12 cellular contexts compared by ENCODE assay signal in the genomic region with DNA sequence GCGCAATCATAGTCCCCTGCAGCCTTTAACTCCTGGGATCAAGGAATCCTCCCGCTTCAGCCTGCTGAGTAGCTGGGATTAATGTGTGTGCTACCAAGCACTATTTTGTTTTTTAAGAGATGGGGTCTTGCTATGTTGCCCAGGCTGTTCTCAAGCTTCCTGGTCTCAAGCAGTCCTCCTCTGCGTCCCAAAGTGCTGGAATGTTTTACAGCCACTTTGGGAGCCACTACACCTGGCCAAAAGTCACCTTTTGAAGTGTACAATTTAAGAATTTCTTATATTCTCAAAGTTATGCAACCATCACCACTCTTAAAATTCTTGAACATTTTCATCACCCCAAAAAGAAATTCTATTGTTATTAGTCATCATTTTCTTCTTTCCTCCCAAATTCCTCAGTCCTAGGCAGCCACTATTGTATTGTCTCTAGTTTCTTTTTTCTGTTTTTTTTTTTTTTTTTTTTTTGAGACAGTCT. TPM values are rescaled to one million over a fixed set of nuclear protein-coding genes. Genes with fewer than 3 reads are reported as not detected.
DNase-seq lines count a peak whose midpoint lies in the region; ATAC-seq and TF ChIP-seq lines count a peak whose summit lies in the region.
"Had no signal": no experiment of that assay in that cellular context is flagged by ENCODE, and none has a peak within 500 bp of the region (broad histone marks: within the 10 kb centered on the region; RNA-seq: fewer than 3 reads in every experiment).

No MANE protein-coding gene starts in this region.

- DNase-seq in A172 (ENCODE audit: low spot score), result peak; percentile 69
- peak; percentile 44 for DNase-seq in GM04503 (ENCODE audit: low read depth)
- peak; percentile 45 for DNase-seq in SW480 (ENCODE audit: low spot score)
- peak; percentile 46 for DNase-seq in glomerular visceral epithelial cell (ENCODE audit: extremely low spot score)
- DNase-seq in NCI-H1417 treated with DMSO at 0.1 percent for 48 hours (lab: John Stamatoyannopoulos, UW), result no peak
- no peak for DNase-seq in DMS 273 treated with DMSO at 0.1 percent for 48 hours (lab: John Stamatoyannopoulos, UW)
- DNase-seq in erythroblast (lab: John Stamatoyannopoulos, UW), result no peak
- DNase-seq: NCI-H1092; pancreas; stimulated activated CD4-positive, alpha-beta T cell treated with anti-CD3 and anti-CD28 coated beads, Interleukin-4, amount 100 ng/mL, for 24 hours; substantia nigra had no signal

- no peak for TF ChIP-seq POLR2A in erythroblast (IDR thresholded peaks at IDR 0.05; ENCODE audit: low read length)

- ATAC-seq in HG03354 (IDR thresholded peaks at IDR 0.05; ENCODE audit: poor library complexity, severe bottlenecking, unreplicated experiment), result no peak
- ATAC-seq: pancreas had no signal

RNA-seq across cellular contexts. Expression of a gene that starts 17.8 kb away (rescaled TPM):
- 239 and 271 TPM in 2 replicates for total RNA-seq in A172 (2014; rRNA removed; shearing (Covaris generic))

Comparison
In these comparisons a context has a peak if more than half of its experiments do, and no peak if none do; other contexts are left out.
1. DNase-seq: peak in A172 (single experiment), GM04503 (single experiment), SW480 (single experiment) and glomerular visceral epithelial cell (single experiment); none in NCI-H1417 treated with DMSO at 0.1 percent for 48 hours (single experiment), DMS 273 treated with DMSO at 0.1 percent for 48 hours (single experiment) and erythroblast (0 of 2).